In genomic region chr2:113705982-113706523, GRCh38 we compare ENCODE assay signal across 15 cellular contexts.
"Had no signal": no experiment of that assay in that cellular context is flagged by ENCODE, and none has a peak within 500 bp of the region (broad histone marks: within the 10 kb centered on the region; RNA-seq: fewer than 3 reads in every experiment).

No MANE protein-coding gene starts in this region.

- H3K27me3 ChIP-seq: colonic mucosa, left lung, neural progenitor cell had no signal

- H3K4me3 ChIP-seq: colonic mucosa, left lung, neural progenitor cell, smooth muscle cell had no signal

- H3K36me3 ChIP-seq: colonic mucosa, neural progenitor cell had no signal

- H3K9me3 ChIP-seq: colonic mucosa, left lung had no signal

- ATAC-seq: left lung; stimulated activated naive B cell treated with anti-CD40 and anti-IgM and Interleukin-4, amounts not matched to agents 10 μg/mL and 1 μg/mL and 100 μg/mL, for 72 hours had no signal

- H3K27ac Mint-ChIP-seq: activated T-helper 2 cell treated with anti-CD3 and anti-CD28 coated beads, Interferon-gamma antibody, Interleukin-2, Interleukin-4, amounts not matched to agents 10 μg/mL and 5 μg/mL and 100 μg/mL, durations not matched to agents 14 hours and 24 hours and 36 hours; neural progenitor cell; stimulated activated naive B cell treated with anti-CD40 and anti-IgM and Interleukin-4, amounts not matched to agents 10 μg/mL and 1 μg/mL and 100 μg/mL, for 72 hours; T-helper 1 cell treated with Interleukin-12 subunit alpha and Interleukin-12 subunit beta and Interleukin-4 antibody, amounts not matched to agents 30 μg/mL and 1 μg/mL, for 36 hours; type B pancreatic cell had no signal

- DNase-seq: activated CD4-positive, alpha-beta T cell treated with anti-CD3 and anti-CD28 coated beads, Interleukin-2, amount 50 U/mL, for 1 hour; colonic mucosa; foreskin melanocyte; head of caudate nucleus; islet precursor cell; left lung; stimulated activated naive B cell treated with anti-CD40 and anti-IgM and Interleukin-4, amounts not matched to agents 10 μg/mL and 1 μg/mL and 100 μg/mL, for 72 hours; substantia nigra had no signal

- H3K27me3 Mint-ChIP-seq: activated naive CD4-positive, alpha-beta T cell treated with anti-CD3 and anti-CD28 coated beads, Interleukin-2, amount 50 U/mL, for 24 hours; stimulated activated naive B cell treated with anti-CD40 and anti-IgM and Interleukin-4, amounts not matched to agents 10 μg/mL and 1 μg/mL and 100 μg/mL, for 72 hours; type B pancreatic cell had no signal

- H3K4me1 ChIP-seq: colonic mucosa, left lung, neural progenitor cell, parathyroid adenoma had no signal

- H3K27ac ChIP-seq: colonic mucosa, left lung, neural progenitor cell, parathyroid adenoma had no signal

- H3K4me1 Mint-ChIP-seq: activated naive CD4-positive, alpha-beta T cell treated with anti-CD3 and anti-CD28 coated beads, Interleukin-2, amount 50 U/mL, for 24 hours; neural progenitor cell; stimulated activated naive B cell treated with anti-CD40 and anti-IgM and Interleukin-4, amounts not matched to agents 10 μg/mL and 1 μg/mL and 100 μg/mL, for 72 hours had no signal

- H3K4me2 ChIP-seq: neural progenitor cell, smooth muscle cell had no signal

- H3K4me3 Mint-ChIP-seq: activated naive CD4-positive, alpha-beta T cell treated with anti-CD3 and anti-CD28 coated beads, Interleukin-2, amount 50 U/mL, for 24 hours; neural progenitor cell; stimulated activated naive B cell treated with anti-CD40 and anti-IgM and Interleukin-4, amounts not matched to agents 10 μg/mL and 1 μg/mL and 100 μg/mL, for 72 hours; T-helper 1 cell treated with Interleukin-12 subunit alpha and Interleukin-12 subunit beta and Interleukin-4 antibody, amounts not matched to agents 30 μg/mL and 1 μg/mL, for 36 hours; type B pancreatic cell had no signal

- H2AFZ ChIP-seq: neural progenitor cell, parathyroid adenoma had no signal

- H3K79me2 ChIP-seq: parathyroid adenoma had no signal

- H3K36me3 Mint-ChIP-seq: activated naive CD4-positive, alpha-beta T cell treated with anti-CD3 and anti-CD28 coated beads, Interleukin-2, amount 50 U/mL, for 24 hours had no signal

- H3K9me3 Mint-ChIP-seq: activated naive CD4-positive, alpha-beta T cell treated with anti-CD3 and anti-CD28 coated beads, Interleukin-2, amount 50 U/mL, for 24 hours; activated T-helper 2 cell treated with anti-CD3 and anti-CD28 coated beads, Interferon-gamma antibody, Interleukin-2, Interleukin-4, amounts not matched to agents 10 μg/mL and 5 μg/mL and 100 μg/mL, durations not matched to agents 14 hours and 24 hours and 36 hours; neural progenitor cell; stimulated activated naive B cell treated with anti-CD40 and anti-IgM and Interleukin-4, amounts not matched to agents 10 μg/mL and 1 μg/mL and 100 μg/mL, for 72 hours; T-helper 1 cell treated with Interleukin-12 subunit alpha and Interleukin-12 subunit beta and Interleukin-4 antibody, amounts not matched to agents 30 μg/mL and 1 μg/mL, for 36 hours; type B pancreatic cell had no signal

- H3K9ac ChIP-seq: neural progenitor cell, parathyroid adenoma had no signal
